In the genomic region with DNA sequence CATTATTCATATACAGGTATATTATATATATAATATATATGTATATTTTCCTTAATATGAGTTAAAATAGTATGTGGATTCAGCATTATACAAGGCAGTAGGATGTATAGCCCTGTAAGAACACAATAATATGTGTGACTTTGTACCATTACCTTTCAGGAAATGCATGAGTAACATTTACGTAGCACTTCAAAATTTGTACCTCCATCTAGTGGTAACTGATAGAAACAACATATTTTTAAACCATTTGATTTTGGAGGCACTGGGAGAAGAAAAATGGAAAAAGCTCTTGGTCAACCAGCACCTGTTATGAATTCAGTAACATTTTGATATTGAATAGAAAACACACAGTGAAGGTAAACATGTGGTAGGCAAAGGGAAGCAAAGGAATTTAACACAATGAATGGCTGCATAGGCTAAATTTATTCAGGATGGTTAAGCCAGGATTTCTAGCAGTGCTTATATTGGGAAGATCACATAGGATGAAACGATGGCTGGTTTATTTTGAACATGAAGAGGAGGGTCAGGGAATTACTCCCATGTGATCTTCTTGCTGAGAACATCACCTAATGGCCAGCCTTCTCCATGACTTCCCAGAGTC, we compare ENCODE assay signal across 8 cellular contexts.
A peak's percentile ranks its signal among the peaks of the same experiment; 100 is the strongest.
DNase-seq lines count a peak whose midpoint lies in the region; ATAC-seq, FAIRE-seq and TF ChIP-seq lines count a peak whose summit lies in the region.

No MANE protein-coding gene starts in this region.

- no peak overlapping the region for H3K27ac Mint-ChIP-seq in T-helper 17 cell
- H3K27ac Mint-ChIP-seq in activated T-helper 2 cell treated with anti-CD3 and anti-CD28 coated beads, Interferon-gamma antibody, Interleukin-2, Interleukin-4, amounts not matched to agents 10 μg/mL and 5 μg/mL and 100 μg/mL, durations not matched to agents 14 hours and 24 hours and 36 hours: no peak overlapping the region

- WGBS in pancreas, 2 donors: 17 to 24% methylated on average over 2 of the region's 2 CpGs

- no peaks in the 10 kb centered on the region for H3K4me1 ChIP-seq in pancreas

- peak in 3 of 4 donors; percentile 56 to 66 (median 66) for ATAC-seq in pancreas
- no peak for ATAC-seq in T-helper 17 cell

- H3K27me3 ChIP-seq in pancreas: peaks cover 0 to 6% (median 0%) of the 10 kb centered on the region in 4 donors
- no peaks in the 10 kb centered on the region; the same call in 1 of the 2 replicates for H3K27me3 ChIP-seq in MG63

- FAIRE-seq in endometrium (lab: Jason Lieb, UNC) (peak; percentile 55), pancreas (lab: Jason Lieb, UNC) (peak; percentile 34)

- intact Hi-C loops in pancreas (cut with DNase I): no loop called here
- intact Hi-C loops in activated T-helper 2 cell treated with anti-CD3 and anti-CD28 coated beads, Interferon-gamma antibody, Interleukin-2, Interleukin-4, amounts not matched to agents 10 μg/mL and 5 μg/mL and 100 μg/mL, durations not matched to agents 14 hours and 24 hours and 36 hours (cut with micrococcal nuclease): loop anchor here (10.0 kb wide), 1 partner anchor 564 kb away; a partner anchor contains a TSS

- peak in 3 of 4 donors; percentile 25 to 61 (median 32) for TF ChIP-seq CTCF in pancreas (IDR thresholded peaks at IDR 0.05)

- H3K9me3 ChIP-seq in pancreas (no peaks in the 10 kb centered on the region), T-helper 17 cell (ENCODE audit: control insufficient read depth, low read length, poor library complexity, severe bottlenecking) (no peaks in the 10 kb centered on the region), MG63 (no peaks in the 10 kb centered on the region)

- H3K4me1 Mint-ChIP-seq in T-helper 17 cell: no peaks in the 10 kb centered on the region
- no peaks in the 10 kb centered on the region for H3K4me1 Mint-ChIP-seq in activated T-helper 2 cell treated with anti-CD3 and anti-CD28 coated beads, Interferon-gamma antibody, Interleukin-2, Interleukin-4, amounts not matched to agents 10 μg/mL and 5 μg/mL and 100 μg/mL, durations not matched to agents 14 hours and 24 hours and 36 hours (ENCODE audit: low read depth)

- no peak overlapping the region for H3K27ac ChIP-seq in pancreas

- H3K36me3 Mint-ChIP-seq in T-helper 17 cell (ENCODE audit: low read depth): no peaks in the 10 kb centered on the region
- no peaks in the 10 kb centered on the region for H3K36me3 Mint-ChIP-seq in activated T-helper 2 cell treated with anti-CD3 and anti-CD28 coated beads, Interferon-gamma antibody, Interleukin-2, Interleukin-4, amounts not matched to agents 10 μg/mL and 5 μg/mL and 100 μg/mL, durations not matched to agents 14 hours and 24 hours and 36 hours (ENCODE audit: low read depth)

- H3K4me3 Mint-ChIP-seq in T-helper 17 cell: no peak overlapping the region
- H3K4me3 Mint-ChIP-seq in activated T-helper 2 cell treated with anti-CD3 and anti-CD28 coated beads, Interferon-gamma antibody, Interleukin-2, Interleukin-4, amounts not matched to agents 10 μg/mL and 5 μg/mL and 100 μg/mL, durations not matched to agents 14 hours and 24 hours and 36 hours (ENCODE audit: low read depth): no peak overlapping the region

- DNase-seq in Daoy (ENCODE audit: low read depth) (peak; percentile 11), HCEC 1CT (peak; percentile 56), NCI-H345 treated with DMSO at 0.1 percent for 48 hours (lab: John Stamatoyannopoulos, UW; ENCODE audit: unreplicated experiment) (peak; percentile 20), pancreas (no peak), T-helper 17 cell (no peak), MG63 (no peak)
- DNase-seq in activated T-helper 2 cell treated with anti-CD3 and anti-CD28 coated beads, Interferon-gamma antibody, Interleukin-2, Interleukin-4, amounts not matched to agents 10 μg/mL and 5 μg/mL and 100 μg/mL, durations not matched to agents 14 hours and 24 hours and 36 hours (ENCODE audit: low spot score): no peak

- H3K27me3 Mint-ChIP-seq in T-helper 17 cell: no peaks in the 10 kb centered on the region
- no peaks in the 10 kb centered on the region for H3K27me3 Mint-ChIP-seq in activated T-helper 2 cell treated with anti-CD3 and anti-CD28 coated beads, Interferon-gamma antibody, Interleukin-2, Interleukin-4, amounts not matched to agents 10 μg/mL and 5 μg/mL and 100 μg/mL, durations not matched to agents 14 hours and 24 hours and 36 hours (ENCODE audit: low read depth)

- H3K9me3 Mint-ChIP-seq in activated T-helper 2 cell treated with anti-CD3 and anti-CD28 coated beads, Interferon-gamma antibody, Interleukin-2, Interleukin-4, amounts not matched to agents 10 μg/mL and 5 μg/mL and 100 μg/mL, durations not matched to agents 14 hours and 24 hours and 36 hours: no peaks in the 10 kb centered on the region

- H3K36me3 ChIP-seq in pancreas (no peaks in the 10 kb centered on the region), MG63 (no peaks in the 10 kb centered on the region)

- H3K4me3 ChIP-seq in pancreas (no peak overlapping the region), MG63 (no peak overlapping the region)

Comparison
In these comparisons a context has a peak if more than half of its experiments do, and no peak if none do; other contexts are left out.
1. DNase-seq: peak in Daoy (single experiment), HCEC 1CT (single experiment) and NCI-H345 treated with DMSO at 0.1 percent for 48 hours (single experiment); none in pancreas (0 of 6), T-helper 17 cell (0 of 3), activated T-helper 2 cell treated with anti-CD3 and anti-CD28 coated beads, Interferon-gamma antibody, Interleukin-2, Interleukin-4, amounts not matched to agents 10 μg/mL and 5 μg/mL and 100 μg/mL, durations not matched to agents 14 hours and 24 hours and 36 hours (single experiment) and MG63 (single experiment).